Comparison of ENCODE assay signal across 1 cellular context in the genomic region with DNA sequence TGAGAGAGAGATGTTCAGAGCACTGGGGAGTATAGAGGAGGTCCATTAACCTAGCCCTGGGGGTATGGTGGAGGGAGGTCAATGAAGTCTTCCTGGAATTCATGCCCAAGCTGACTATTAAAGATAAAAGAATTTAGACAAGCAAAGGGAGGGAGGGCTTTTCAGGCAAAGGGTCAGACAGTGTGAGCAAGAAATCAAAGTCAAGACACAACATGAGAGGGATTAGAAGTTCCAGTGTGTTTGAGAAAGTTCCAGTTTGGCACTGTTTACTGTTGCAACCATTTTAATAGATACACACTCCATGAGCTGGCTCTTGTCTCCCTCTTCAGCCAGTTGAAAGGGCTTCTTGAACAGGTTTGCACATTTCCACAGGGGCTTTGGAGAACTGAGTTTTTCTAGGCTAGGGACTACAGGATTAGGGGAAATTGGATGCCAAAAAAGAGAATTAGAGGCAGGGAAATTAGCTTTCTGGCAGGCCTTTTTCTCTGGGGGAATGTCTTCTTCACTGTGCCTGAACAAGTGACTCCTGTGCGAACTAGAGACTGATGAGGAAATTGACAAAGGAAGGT.
TF ChIP-seq lines count a peak whose summit lies in the region.

No MANE protein-coding gene starts in this region.

TF ChIP-seq in endothelial cell of umbilical vein, 7 proteins besides CTCF, POLR2A, EP300 and RAD21:
- no peak for TF ChIP-seq EZH2 (IDR thresholded peaks at IDR 0.05; ENCODE audit: borderline replicate concordance, low read depth, low read length, severe bottlenecking)
- TF ChIP-seq FOS (IDR thresholded peaks at IDR 0.05; ENCODE audit: borderline replicate concordance, insufficient read depth, low read length): no peak
- TF ChIP-seq POLR2AphosphoS5 (IDR thresholded peaks at IDR 0.05; ENCODE audit: insufficient read depth, low read depth, low read length): no peak
- no peak for TF ChIP-seq GATA2 (IDR thresholded peaks at IDR 0.05; ENCODE audit: insufficient read depth, insufficient read length, low read depth, low read length)
- no peak for TF ChIP-seq JUN (IDR thresholded peaks at IDR 0.05; ENCODE audit: borderline replicate concordance, insufficient read depth, insufficient read length, low read depth)
- TF ChIP-seq, protein P1, sequence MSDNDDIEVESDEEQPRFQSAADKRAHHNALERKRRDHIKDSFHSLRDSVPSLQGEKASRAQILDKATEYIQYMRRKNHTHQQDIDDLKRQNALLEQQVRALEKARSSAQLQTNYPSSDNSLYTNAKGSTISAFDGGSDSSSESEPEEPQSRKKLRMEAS (IDR thresholded peaks at IDR 0.05; ENCODE audit: insufficient read depth, insufficient read length): no peak
- TF ChIP-seq MYC (IDR thresholded peaks at IDR 0.05; ENCODE audit: low read depth, low read length): no peak
